In the genomic region with DNA sequence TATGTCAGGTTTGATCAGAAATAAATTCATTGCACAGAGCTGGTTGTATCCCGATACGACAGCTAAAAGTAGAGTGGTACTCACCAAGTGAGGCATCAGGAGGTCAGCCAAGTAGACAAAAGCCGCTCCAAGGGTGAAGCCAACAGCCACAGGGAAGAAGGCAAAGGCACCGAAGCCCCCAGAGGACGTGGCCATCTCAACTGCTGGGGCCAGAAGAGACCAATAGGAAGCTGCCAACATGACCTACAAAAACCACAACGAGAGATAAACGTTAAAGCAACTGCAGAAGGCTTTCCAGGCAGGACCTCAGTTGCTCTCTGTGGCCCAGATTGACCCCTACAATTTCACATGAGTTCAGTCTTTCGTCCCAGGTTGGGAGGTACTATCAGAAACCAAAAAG, we compare ENCODE assay signal across 20 cellular contexts.
"Had no signal": no experiment of that assay in that cellular context is flagged by ENCODE, and none has a peak within 500 bp of the region (broad histone marks: within the 10 kb centered on the region; RNA-seq: fewer than 3 reads in every experiment).

No MANE protein-coding gene starts in this region.

- H3K4me2 ChIP-seq: KMS-11 had no signal

- ATAC-seq: activated CD4-positive, CD25-positive, alpha-beta regulatory T cell treated with anti-CD3 and anti-CD28 coated beads, Interleukin-2, amount 50 U/mL, for 24 hours; activated CD8-positive, alpha-beta T cell treated with anti-CD3 and anti-CD28 coated beads for 36 hours; activated T-cell treated with anti-CD3 and anti-CD28 coated beads, Interleukin-2, amount 50 U/mL, for 72 hours; PC-3; SK-N-SH treated with all-trans-retinoic acid at 6 μM for 48 hours had no signal

- H3K36me3 ChIP-seq: MG63, SJSA1 had no signal

- H3K27ac ChIP-seq: KMS-11, SJSA1 had no signal

- H3K9ac ChIP-seq: KMS-11 had no signal

- H3K27me3 ChIP-seq: MG63, SJSA1 had no signal

- DNase-seq: activated CD4-positive, alpha-beta T cell treated with anti-CD3 and anti-CD28 coated beads for 4 hours; activated CD8-positive, alpha-beta memory T cell treated with anti-CD3 and anti-CD28 coated beads, Interleukin-2, amount 50 U/mL, for 4 hours; activated CD8-positive, alpha-beta T cell treated with anti-CD3 and anti-CD28 coated beads for 36 hours; activated gamma-delta T cell treated with Interleukin-2 at 50 U/mL for 16 hours; activated naive CD4-positive, alpha-beta T cell treated with anti-CD3 and anti-CD28 coated beads, Interleukin-2, amount 10 ng/mL, durations not matched to agents 7 days and 5 days; activated naive CD8-positive, alpha-beta T cell treated with anti-CD3 and anti-CD28 coated beads for 36 hours; activated T-cell treated with anti-CD3 and anti-CD28 coated beads, Interleukin-2, amount 50 U/mL, for 72 hours; anterior cingulate cortex; central memory CD4-positive, alpha-beta T cell; MG63; MV-4-11; NCI-H1105; NCI-H1436; NCI-H2081; PC-3; SHP77 had no signal

- H3K4me3 ChIP-seq: MG63, SJSA1 had no signal

- H3K4me1 ChIP-seq: SJSA1 had no signal

- H3K9me3 ChIP-seq: MG63, SJSA1 had no signal
